1 cellular context compared by ENCODE assay signal in the genomic region with DNA sequence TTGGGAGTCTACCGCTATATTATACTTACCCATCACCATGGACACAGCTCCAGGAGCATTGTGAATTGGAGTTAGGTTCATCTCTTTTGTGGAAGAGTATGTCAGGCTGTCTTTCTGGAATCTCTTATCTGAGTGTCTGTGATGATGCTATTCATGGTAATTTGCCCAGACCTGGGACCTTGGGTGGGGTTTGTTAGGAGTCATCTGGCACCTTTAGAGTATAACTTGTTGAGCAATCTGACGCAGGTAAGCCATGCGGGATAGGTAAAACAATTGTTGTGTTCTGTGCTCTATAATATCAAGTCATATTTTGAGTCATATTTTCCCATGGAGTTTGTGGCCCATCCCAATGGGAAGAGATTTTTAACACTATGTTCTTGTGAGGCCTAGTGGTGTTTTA.
TF ChIP-seq lines count a peak whose summit lies in the region.

No MANE protein-coding gene starts in this region.

TF ChIP-seq in HepG2, 621 proteins besides CTCF, POLR2A, EP300 and RAD21:
- TF ChIP-seq, protein P1, sequence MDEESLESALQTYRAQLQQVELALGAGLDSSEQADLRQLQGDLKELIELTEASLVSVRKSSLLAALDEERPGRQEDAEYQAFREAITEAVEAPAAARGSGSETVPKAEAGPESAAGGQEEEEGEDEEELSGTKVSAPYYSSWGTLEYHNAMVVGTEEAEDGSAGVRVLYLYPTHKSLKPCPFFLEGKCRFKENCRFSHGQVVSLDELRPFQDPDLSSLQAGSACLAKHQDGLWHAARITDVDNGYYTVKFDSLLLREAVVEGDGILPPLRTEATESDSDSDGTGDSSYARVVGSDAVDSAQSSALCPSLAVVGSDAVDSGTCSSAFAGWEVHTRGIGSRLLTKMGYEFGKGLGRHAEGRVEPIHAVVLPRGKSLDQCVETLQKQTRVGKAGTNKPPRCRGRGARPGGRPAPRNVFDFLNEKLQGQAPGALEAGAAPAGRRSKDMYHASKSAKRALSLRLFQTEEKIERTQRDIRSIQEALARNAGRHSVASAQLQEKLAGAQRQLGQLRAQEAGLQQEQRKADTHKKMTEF (CRISPR knock-in tag; IDR thresholded peaks at IDR 0.05): no peak
- TF ChIP-seq FOXP1 (IDR thresholded peaks at IDR 0.05): no peak
- no peak for TF ChIP-seq FOXP1 (CRISPR knock-in tag; IDR thresholded peaks at IDR 0.05)
- TF ChIP-seq ZNF737 (CRISPR knock-in tag; IDR thresholded peaks at IDR 0.05; ENCODE audit: borderline replicate concordance): no peak
- no peak for TF ChIP-seq TEAD2 (CRISPR knock-in tag; IDR thresholded peaks at IDR 0.05)
- TF ChIP-seq HOXA7 (CRISPR knock-in tag; IDR thresholded peaks at IDR 0.05): no peak
- no peak for TF ChIP-seq ZNF773 (CRISPR knock-in tag; IDR thresholded peaks at IDR 0.05; ENCODE audit: borderline replicate concordance)
- TF ChIP-seq ZNF451 (CRISPR knock-in tag; IDR thresholded peaks at IDR 0.05): no peak
- TF ChIP-seq ZNF614 (CRISPR knock-in tag; IDR thresholded peaks at IDR 0.05; ENCODE audit: borderline replicate concordance): no peak
- TF ChIP-seq ZSCAN12 (CRISPR knock-in tag; IDR thresholded peaks at IDR 0.05): no peak
- TF ChIP-seq AHR (CRISPR knock-in tag; IDR thresholded peaks at IDR 0.05): no peak
- TF ChIP-seq FOXA1 (IDR thresholded peaks at IDR 0.05): no peak
- TF ChIP-seq FOXA1 (CRISPR knock-in tag; IDR thresholded peaks at IDR 0.05): no peak
